9 cellular contexts compared by ENCODE assay signal in genomic region chr9:2271426-2271825, GRCh38.
A peak's percentile ranks its signal among the peaks of the same experiment; 100 is the strongest.
DNase-seq lines count a peak whose midpoint lies in the region; ATAC-seq and TF ChIP-seq lines count a peak whose summit lies in the region.
"Had no signal": no experiment of that assay in that cellular context is flagged by ENCODE, and none has a peak within 500 bp of the region (broad histone marks: within the 10 kb centered on the region; RNA-seq: fewer than 3 reads in every experiment).

No MANE protein-coding gene starts in this region.

- CTCF ChIA-PET in CD8-positive, alpha-beta T cell (lab: Charles Lee), result no interaction called here

- no peaks in the 10 kb centered on the region for H3K9me3 Mint-ChIP-seq in stimulated activated effector memory CD8-positive, alpha-beta T cell treated with anti-CD3 and anti-CD28 coated beads, Interleukin-12 subunit alpha, Interleukin-12 subunit beta, amount 100 ng/mL, for 72 hours
- no peaks in the 10 kb centered on the region for H3K9me3 Mint-ChIP-seq in CD8-positive, alpha-beta T cell

- no peak for TF ChIP-seq EP300 in stomach (IDR thresholded peaks at IDR 0.05)

- TF ChIP-seq POLR2A in adrenal gland (IDR thresholded peaks at IDR 0.05), result no peak
- TF ChIP-seq POLR2A in stomach (IDR thresholded peaks at IDR 0.05), result no peak

- H3K4me1 ChIP-seq in adrenal gland (replicated peaks in 1 of 2) (peaks cover 9 to 17% of the 10 kb centered on the region in 2 donors), stomach (peaks cover 0 to 11% (median 2%) of the 10 kb centered on the region in 4 donors)
- H3K4me1 ChIP-seq in CD8-positive, alpha-beta T cell (ENCODE audit: insufficient read depth, low read length), result no peaks in the 10 kb centered on the region
- H3K4me1 ChIP-seq: parathyroid adenoma had no signal

- H3K4me3 ChIP-seq in adrenal gland, result no peak overlapping the region
- H3K4me3 ChIP-seq in CD8-positive, alpha-beta T cell (ENCODE audit: low read depth, low read length), result no peak overlapping the region
- no peak overlapping the region for H3K4me3 ChIP-seq in stomach

- intact Hi-C loops in adrenal gland (cut with DNase I) (no loop called here), stomach (cut with DNase I; ENCODE audit: low total_unique reads) (no loop called here)
- intact Hi-C loops in CD8-positive, alpha-beta T cell (cut with DNase I, micrococcal nuclease), result no loop called here

- H3K36me3 ChIP-seq in adrenal gland (replicated peaks in 1 of 2) (no peaks in the 10 kb centered on the region), stomach (no peaks in the 10 kb centered on the region)
- no peaks in the 10 kb centered on the region for H3K36me3 ChIP-seq in CD8-positive, alpha-beta T cell (ENCODE audit: insufficient read depth, low read length)

- no peaks in the 10 kb centered on the region for H3K36me3 Mint-ChIP-seq in stimulated activated effector memory CD8-positive, alpha-beta T cell treated with anti-CD3 and anti-CD28 coated beads, Interleukin-12 subunit alpha, Interleukin-12 subunit beta, amount 100 ng/mL, for 72 hours
- H3K36me3 Mint-ChIP-seq in CD8-positive, alpha-beta T cell, result no peaks in the 10 kb centered on the region

- H3K27ac Mint-ChIP-seq in stimulated activated effector memory CD8-positive, alpha-beta T cell treated with anti-CD3 and anti-CD28 coated beads, Interleukin-12 subunit alpha, Interleukin-12 subunit beta, amount 100 ng/mL, for 72 hours, result no peak overlapping the region
- no peak overlapping the region for H3K27ac Mint-ChIP-seq in CD8-positive, alpha-beta T cell

- H3K9me3 ChIP-seq in adrenal gland (replicated peaks in 1 of 3) (no peaks in the 10 kb centered on the region), stomach (no peaks in the 10 kb centered on the region)
- no peaks in the 10 kb centered on the region for H3K9me3 ChIP-seq in CD8-positive, alpha-beta T cell (ENCODE audit: low read length)

- ATAC-seq in GM19372 (IDR thresholded peaks at IDR 0.05; ENCODE audit: low read depth, unreplicated experiment) (peak; percentile 74), HG03520 (IDR thresholded peaks at IDR 0.05; ENCODE audit: unreplicated experiment) (peak; percentile 85)
- peak; percentile 60 for ATAC-seq in stimulated activated effector memory CD8-positive, alpha-beta T cell treated with anti-CD3 and anti-CD28 coated beads, Interleukin-12 subunit alpha, Interleukin-12 subunit beta, amount 100 ng/mL, for 72 hours
- no peak for ATAC-seq in CD8-positive, alpha-beta T cell

- POLR2A ChIA-PET in CD8-positive, alpha-beta T cell (lab: Charles Lee), result no interaction called here

- no peaks in the 10 kb centered on the region for H3K4me1 Mint-ChIP-seq in stimulated activated effector memory CD8-positive, alpha-beta T cell treated with anti-CD3 and anti-CD28 coated beads, Interleukin-12 subunit alpha, Interleukin-12 subunit beta, amount 100 ng/mL, for 72 hours
- H3K4me1 Mint-ChIP-seq in CD8-positive, alpha-beta T cell (ENCODE audit: low read depth), result peaks cover 3% of the 10 kb centered on the region

- no peak overlapping the region for H3K4me3 Mint-ChIP-seq in stimulated activated effector memory CD8-positive, alpha-beta T cell treated with anti-CD3 and anti-CD28 coated beads, Interleukin-12 subunit alpha, Interleukin-12 subunit beta, amount 100 ng/mL, for 72 hours
- no peak overlapping the region for H3K4me3 Mint-ChIP-seq in CD8-positive, alpha-beta T cell

- DNase-seq in EH (ENCODE audit: low read depth) (peak; percentile 39), adrenal gland (peak; percentile 29 to 91 (median 77)), epidermal melanocyte (ENCODE audit: insufficient read length, low spot score) (no peak), stomach (no peak)
- DNase-seq in stimulated activated effector memory CD8-positive, alpha-beta T cell treated with anti-CD3 and anti-CD28 coated beads, Interleukin-12 subunit alpha, Interleukin-12 subunit beta, amount 100 ng/mL, for 72 hours (ENCODE audit: low spot score in 2 of 2), result no peak
- no peak for DNase-seq in CD8-positive, alpha-beta T cell

- no peak overlapping the region for H3K27ac ChIP-seq in adrenal gland
- no peak overlapping the region for H3K27ac ChIP-seq in CD8-positive, alpha-beta T cell (ENCODE audit: low read depth, low read length)
- H3K27ac ChIP-seq in stomach, result no peak overlapping the region
- H3K27ac ChIP-seq: parathyroid adenoma had no signal

- peaks cover 11% of the 10 kb centered on the region for H3K27me3 Mint-ChIP-seq in CD8-positive, alpha-beta T cell (ENCODE audit: low read depth)

- 29 to 40% (median 32%) methylated on average over 4 of the region's 4 CpGs for WGBS in adrenal gland, 4 donors
- WGBS in stomach, 5 donors, result 29 to 53% (median 50%) methylated on average over 4 of the region's 4 CpGs

- peak in 2 of 6 experiments; percentile 8 to 13 for TF ChIP-seq CTCF in adrenal gland (IDR thresholded peaks at IDR 0.05)
- no peak for TF ChIP-seq CTCF in CD8-positive, alpha-beta T cell (IDR thresholded peaks at IDR 0.05)
- no peak for TF ChIP-seq CTCF in stomach (IDR thresholded peaks at IDR 0.05)

- H3K27me3 ChIP-seq in adrenal gland, result no peaks in the 10 kb centered on the region
- no peaks in the 10 kb centered on the region for H3K27me3 ChIP-seq in CD8-positive, alpha-beta T cell (ENCODE audit: insufficient read depth, low read length)
- H3K27me3 ChIP-seq in stomach, result no peaks in the 10 kb centered on the region

Comparison
In these comparisons a context has a peak if more than half of its experiments do, and no peak if none do; other contexts are left out.
1. DNase-seq: peak in EH (single experiment) and adrenal gland (7 of 7); none in stimulated activated effector memory CD8-positive, alpha-beta T cell treated with anti-CD3 and anti-CD28 coated beads, Interleukin-12 subunit alpha, Interleukin-12 subunit beta, amount 100 ng/mL, for 72 hours (0 of 2), epidermal melanocyte (single experiment), CD8-positive, alpha-beta T cell (0 of 7) and stomach (single experiment).